1 cellular context compared by ENCODE assay signal in the genomic region with DNA sequence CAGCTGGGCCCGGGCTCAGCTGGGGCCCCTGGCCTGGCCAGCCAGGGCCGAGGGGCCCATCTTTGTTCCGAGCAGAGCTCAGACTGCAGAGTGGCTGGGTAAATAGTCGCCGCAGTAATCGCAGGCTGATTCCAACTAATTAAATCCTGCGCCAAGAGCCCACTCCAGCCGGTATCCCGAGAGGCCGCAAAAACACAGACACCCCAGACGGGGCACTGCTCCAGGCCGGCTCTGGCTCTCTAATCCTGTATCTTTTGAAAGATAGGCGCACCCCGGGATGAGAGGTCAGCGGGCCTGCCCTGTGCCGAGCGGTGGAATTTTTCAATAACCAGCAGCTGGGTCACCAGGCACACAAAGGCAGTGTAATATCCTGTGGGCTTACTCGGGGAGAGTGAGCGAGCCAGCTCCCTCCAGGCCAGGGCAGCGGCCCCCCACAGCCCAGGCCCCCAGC.
TF ChIP-seq lines count a peak whose summit lies in the region.

No MANE protein-coding gene starts in this region.

TF ChIP-seq in GM23338, 12 proteins besides CTCF, POLR2A, EP300 and RAD21:
- TF ChIP-seq ZNF331 (CRISPR knock-in tag; IDR thresholded peaks at IDR 0.05; ENCODE audit: low read depth) (no peak), EZH2phosphoT487 (IDR thresholded peaks at IDR 0.05; ENCODE audit: unreplicated experiment) (no peak), NANOG (IDR thresholded peaks at IDR 0.05; ENCODE audit: borderline replicate concordance) (no peak)
